11 cellular contexts compared by ENCODE assay signal in the genomic region with DNA sequence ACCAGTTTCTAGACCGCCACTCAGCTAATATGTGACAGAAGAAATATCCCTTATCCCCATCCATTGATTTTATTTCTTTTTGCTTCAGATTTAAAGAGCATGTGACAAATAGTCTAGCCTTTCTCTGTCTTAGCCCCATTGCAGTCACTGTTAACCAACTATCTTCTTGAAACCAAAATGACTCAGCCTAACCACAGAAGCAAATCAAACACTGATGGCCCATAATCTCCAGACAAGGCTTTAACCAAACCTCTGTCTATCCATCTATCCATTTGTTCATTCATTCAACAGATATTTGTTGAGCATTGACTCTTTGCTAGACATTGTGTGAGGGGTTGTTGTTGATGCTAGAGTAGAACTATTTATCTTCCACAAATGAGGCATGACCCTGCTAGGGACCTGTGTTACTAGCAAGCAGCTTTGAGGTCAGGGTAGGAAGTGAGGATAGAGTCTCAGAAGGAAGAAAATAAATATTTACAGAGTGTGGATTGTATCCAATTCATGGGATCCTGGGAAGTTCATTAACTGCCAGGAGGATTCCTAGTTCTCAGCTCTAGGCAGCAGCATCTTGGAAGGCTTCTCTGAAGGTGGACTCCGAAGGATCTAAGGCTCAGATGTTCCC. TPM values are rescaled to one million over a fixed set of nuclear protein-coding genes. Genes with fewer than 3 reads are reported as not detected.
A peak's percentile ranks its signal among the peaks of the same experiment; 100 is the strongest.
DNase-seq lines count a peak whose midpoint lies in the region; ATAC-seq, FAIRE-seq and TF ChIP-seq lines count a peak whose summit lies in the region.
"Had no signal": no experiment of that assay in that cellular context is flagged by ENCODE, and none has a peak within 500 bp of the region (broad histone marks: within the 10 kb centered on the region; RNA-seq: fewer than 3 reads in every experiment).

No MANE protein-coding gene starts in this region.

- TF ChIP-seq POLR2A in heart left ventricle (IDR thresholded peaks at IDR 0.05) = no peak

- H3K27me3 ChIP-seq in bronchial epithelial cell (ENCODE audit: control insufficient read depth, insufficient read depth, low read length) (no peaks in the 10 kb centered on the region), heart left ventricle (no peaks in the 10 kb centered on the region)

- intact Hi-C loops in heart left ventricle (cut with DNase I) = no loop called here

- no peaks in the 10 kb centered on the region for H3K4me1 ChIP-seq in heart left ventricle

- in situ Hi-C loops in GM13976 (cut with MboI; ENCODE audit: low sequenced_read_pairs, unreplicated experiment) = no loop called here

- peak; percentile 18 for DNase-seq in GM13976 (ENCODE audit: low spot score)
- peak; percentile 30 for DNase-seq in bronchial epithelial cell (ENCODE audit: low read depth)
- no peak for DNase-seq in NCI-H187 (lab: John Stamatoyannopoulos, UW)
- DNase-seq in NCI-H128 (lab: John Stamatoyannopoulos, UW; ENCODE audit: unreplicated experiment) = no peak
- no peak for DNase-seq in stimulated activated naive CD4-positive, alpha-beta T cell treated with Interleukin-2 at 50 U/mL for 16 hours (lab: John Stamatoyannopoulos, UW)
- no peak for DNase-seq in heart left ventricle
- DNase-seq: NCI-H1694 had no signal

- H3K9me3 ChIP-seq in heart left ventricle = peaks cover 0 to 14% (median 0%) of the 10 kb centered on the region in 12 donors
- H3K9me3 ChIP-seq: thoracic aorta had no signal

- ATAC-seq in GM21526 (IDR thresholded peaks at IDR 0.05; ENCODE audit: low FRiP score, unreplicated experiment) = peak; percentile 82
- peak; percentile 98 for ATAC-seq in HG03432 (IDR thresholded peaks at IDR 0.05; ENCODE audit: unreplicated experiment)
- ATAC-seq in heart left ventricle = no peak

- WGBS in heart left ventricle, 4 donors = 78 to 98% (median 89%) methylated on average over 2 of the region's 2 CpGs

- H3K4me3 ChIP-seq in bronchial epithelial cell (ENCODE audit: low read depth, low read length) (no peak overlapping the region), heart left ventricle (no peak overlapping the region)
- H3K4me3 ChIP-seq: thoracic aorta had no signal

- no peak for FAIRE-seq in bronchial epithelial cell (lab: Jason Lieb, UNC)

- no peak overlapping the region for H3K27ac ChIP-seq in heart left ventricle
- H3K27ac ChIP-seq: thoracic aorta had no signal

- TF ChIP-seq CTCF in GM13976 (IDR thresholded peaks at IDR 0.05; ENCODE audit: borderline replicate concordance, control extremely low read depth, extremely low read depth, insufficient read depth, missing control alignments) (no peak), bronchial epithelial cell (IDR thresholded peaks at IDR 0.05; ENCODE audit: insufficient read depth, low read length, severe bottlenecking) (no peak), heart left ventricle (IDR thresholded peaks at IDR 0.05) (no peak)

- no peaks in the 10 kb centered on the region for H3K36me3 ChIP-seq in bronchial epithelial cell (ENCODE audit: control insufficient read depth, insufficient read depth, low read length)
- peaks cover 0 to 47% (median 13%) of the 10 kb centered on the region in 9 donors for H3K36me3 ChIP-seq in heart left ventricle
- H3K36me3 ChIP-seq: thoracic aorta had no signal

RNA-seq across cellular contexts. Expression of a gene that starts 22.5 kb away (rescaled TPM):
- total RNA-seq in bronchial epithelial cell (104 and 110 TPM in 2 replicates), heart left ventricle (10 to 100 TPM; 36.5 to 71.8 (median 56.8) TPM)
- 10 to 100 TPM; 37.0 to 71.9 TPM for polyA plus RNA-seq in heart left ventricle

RNA-seq across cellular contexts. Expression of a gene that starts 22.8 kb away (rescaled TPM):
- total RNA-seq in bronchial epithelial cell (9.0 and 15.0 TPM in 2 replicates), heart left ventricle (10 to 100 TPM in 7 of 9 donors, 1 to 10 TPM in 2; 5.2 to 27.5 (median 11.1) TPM)
- 10 to 100 TPM; 16.4 to 19.9 TPM for polyA plus RNA-seq in heart left ventricle

RNA-seq across cellular contexts. Expression of a gene that starts 39.8 kb away (rescaled TPM):
- 736 and 1,171 TPM in 2 replicates for total RNA-seq in bronchial epithelial cell
- total RNA-seq in heart left ventricle = 100 to 1,000 TPM in 2 of 9 donors, 10 to 100 TPM in 7; 47.8 to 757 (median 69.7) TPM
- 1,000 to 10,000 TPM; 1,215 to 2,246 TPM for polyA plus RNA-seq in heart left ventricle

RNA-seq across cellular contexts. Expression of a gene that starts 44.6 kb away (rescaled TPM):
- total RNA-seq in bronchial epithelial cell (under 0.01 TPM in 1 of 2 replicates, not detected in the other), heart left ventricle (10 to 100 TPM in 1 of 9 donors, 1 to 10 TPM in 4, under 1 TPM in 4; 0.25 to 18.8 (median 1.6) TPM)
- 1 to 10 TPM; 1.4 to 1.5 TPM for polyA plus RNA-seq in heart left ventricle
- total RNA-seq: epithelial cell of proximal tubule had no signal

RNA-seq across cellular contexts. Expression of a gene that starts 54.7 kb away (rescaled TPM):
- total RNA-seq in bronchial epithelial cell = 0.79 and 1.8 TPM in 2 replicates
- 10 to 100 TPM in 1 of 9 donors, 1 to 10 TPM in 8; 1.1 to 11.0 (median 5.1) TPM for total RNA-seq in heart left ventricle
- polyA plus RNA-seq in heart left ventricle = 10 to 100 TPM in 1 of 2 donors, 1 to 10 TPM in 1; 4.2 to 21.1 TPM

Comparison
In these comparisons a context has a peak if more than half of its experiments do, and no peak if none do; other contexts are left out.
1. DNase-seq: peak in GM13976 (single experiment) and bronchial epithelial cell (single experiment); none in NCI-H187 (0 of 2), NCI-H128 (single experiment), stimulated activated naive CD4-positive, alpha-beta T cell treated with Interleukin-2 at 50 U/mL for 16 hours (single experiment) and heart left ventricle (0 of 5).
2. ATAC-seq: peak in GM21526 (single experiment) and HG03432 (single experiment); none in heart left ventricle (0 of 4).